In the genomic region with DNA sequence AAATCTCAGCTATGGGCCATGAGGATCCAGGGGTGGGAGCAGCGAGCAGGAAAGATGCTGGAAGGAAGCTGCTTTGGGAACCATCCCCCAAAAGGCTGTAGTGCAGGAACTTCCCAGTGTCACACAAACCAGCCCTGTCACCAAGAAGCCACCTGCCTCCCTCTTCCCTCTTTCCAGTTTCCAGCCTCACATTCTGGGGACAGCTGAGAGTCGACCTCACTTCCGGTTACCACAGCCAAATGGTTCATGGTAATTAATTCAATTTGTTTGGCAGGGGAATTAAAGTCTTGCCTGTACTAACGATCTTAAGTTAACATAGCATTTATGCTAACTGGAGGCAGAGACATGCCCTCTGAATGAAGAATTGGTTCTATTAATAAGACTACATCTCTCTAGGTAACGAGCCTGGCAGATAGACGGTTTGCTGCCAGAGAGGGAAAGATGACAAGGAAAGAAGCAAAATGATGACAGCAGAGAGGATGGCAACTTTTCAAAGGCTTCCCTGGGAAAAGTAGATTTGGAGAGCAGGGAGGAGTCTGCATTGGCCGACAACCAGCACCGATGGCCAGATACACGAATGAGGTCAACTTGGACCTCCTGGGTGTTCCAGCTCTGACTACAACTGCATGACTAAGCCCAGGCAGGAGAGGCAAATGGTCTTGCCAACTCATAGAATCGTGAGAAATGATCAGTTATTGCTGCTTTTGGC, we compare ENCODE assay signal across 11 cellular contexts.
DNase-seq lines count a peak whose midpoint lies in the region; ATAC-seq, FAIRE-seq and TF ChIP-seq lines count a peak whose summit lies in the region.
"Had no signal": no experiment of that assay in that cellular context is flagged by ENCODE, and none has a peak within 500 bp of the region (broad histone marks: within the 10 kb centered on the region; RNA-seq: fewer than 3 reads in every experiment).

No MANE protein-coding gene starts in this region.

- no peaks in the 10 kb centered on the region for H3K9me3 ChIP-seq in BE2C
- H3K9me3 ChIP-seq in prostate gland, result no peaks in the 10 kb centered on the region
- H3K9me3 ChIP-seq in HAP-1, result no peaks in the 10 kb centered on the region

- H3K27ac ChIP-seq in prostate gland, result peak overlapping the region; percentile 31 to 34

- DNase-seq in BE2C (peak; percentile 19), RCC 7860 (ENCODE audit: low spot score) (peak; percentile 75), fibroblast of the aortic adventitia (ENCODE audit: low read depth) (peak; percentile 99), prostate gland (ENCODE audit: low spot score) (no peak), erythroblast (lab: John Stamatoyannopoulos, UW) (no peak), HAP-1 (ENCODE audit: low spot score in 2 of 2) (no peak)
- DNase-seq in effector CD8-positive, alpha-beta T cell (lab: John Stamatoyannopoulos, UW), result no peak
- DNase-seq: activated effector memory CD4-positive, alpha-beta T cell treated with anti-CD3 and anti-CD28 coated beads, Interleukin-2, amount 50 U/mL, for 16 hours; NCI-H2171 treated with DMSO at 0.1 percent for 48 hours had no signal

- no peak overlapping the region for H3K4me3 ChIP-seq in BE2C (ENCODE audit: low read depth, low read length)
- no peak overlapping the region for H3K4me3 ChIP-seq in fibroblast of the aortic adventitia (ENCODE audit: low read depth, low read length)
- no peak overlapping the region for H3K4me3 ChIP-seq in prostate gland
- no peak overlapping the region for H3K4me3 ChIP-seq in HAP-1

- ATAC-seq in HG03196 (IDR thresholded peaks at IDR 0.05; ENCODE audit: unreplicated experiment), result no peak

- in situ Hi-C loops in HAP-1 (cut with MboI; ENCODE audit: low sequenced_read_pairs), result no loop called here

- WGBS in prostate gland, result 40% methylated on average over 10 of the region's 10 CpGs

- TF ChIP-seq POLR2A in prostate gland (IDR thresholded peaks at IDR 0.05), result no peak
- TF ChIP-seq POLR2A in erythroblast (IDR thresholded peaks at IDR 0.05; ENCODE audit: low read length), result no peak

- H3K36me3 ChIP-seq in BE2C (no peaks in the 10 kb centered on the region), prostate gland (no peaks in the 10 kb centered on the region), HAP-1 (replicated peaks) (no peaks in the 10 kb centered on the region)

- intact Hi-C loops in prostate gland (cut with DNase I), result loop anchor here (10.0 kb wide), 2 partner anchors 149 to 449 kb away; a partner anchor contains a TSS

- H3K4me1 ChIP-seq in BE2C, result no peaks in the 10 kb centered on the region; the same call in 1 of the 2 replicates
- H3K4me1 ChIP-seq in prostate gland (replicated peaks), result no peaks in the 10 kb centered on the region
- no peaks in the 10 kb centered on the region for H3K4me1 ChIP-seq in HAP-1

- peak; percentile 93 for FAIRE-seq in RCC 7860 (lab: Jason Lieb, UNC)
- FAIRE-seq: frontal cortex had no signal

- no peak for TF ChIP-seq CTCF in BE2C (IDR thresholded peaks at IDR 0.05; ENCODE audit: low read depth, low read length)
- TF ChIP-seq CTCF in fibroblast of the aortic adventitia (IDR thresholded peaks at IDR 0.05; ENCODE audit: insufficient read depth, low read length), result no peak
- no peak for TF ChIP-seq CTCF in prostate gland (IDR thresholded peaks at IDR 0.05)

- H3K27me3 ChIP-seq in BE2C (no peaks in the 10 kb centered on the region), prostate gland (replicated peaks; ENCODE audit: insufficient read depth) (no peaks in the 10 kb centered on the region), HAP-1 (ENCODE audit: low read depth) (no peaks in the 10 kb centered on the region)

Comparison
In these comparisons a context has a peak if more than half of its experiments do, and no peak if none do; other contexts are left out.
1. DNase-seq: peak in BE2C (single experiment), RCC 7860 (single experiment) and fibroblast of the aortic adventitia (single experiment); none in prostate gland (single experiment), effector CD8-positive, alpha-beta T cell (single experiment), erythroblast (0 of 2) and HAP-1 (0 of 2).